ENCODE assay signal across 21 cellular contexts in the genomic region with DNA sequence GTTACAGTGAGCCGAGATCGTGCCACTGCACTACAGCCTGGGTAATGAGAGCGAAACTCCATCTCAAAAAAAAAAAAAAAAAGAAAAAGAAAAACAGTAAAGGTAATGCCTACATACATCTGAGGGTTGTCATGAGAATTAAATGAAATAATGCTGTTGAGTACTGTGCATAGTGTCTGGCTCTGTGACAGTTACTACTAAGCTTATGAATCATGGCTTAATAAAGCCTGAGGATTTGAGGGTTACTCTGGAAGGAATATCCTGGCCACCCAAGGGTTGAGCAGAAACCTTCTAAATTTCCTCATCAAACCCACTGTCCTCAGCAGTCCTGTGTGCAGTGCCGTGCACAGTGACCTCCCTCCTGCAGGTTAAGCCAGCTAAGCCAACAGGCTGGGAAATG. TPM values are rescaled to one million over a fixed set of nuclear protein-coding genes. Genes with fewer than 3 reads are reported as not detected.
DNase-seq lines count a peak whose midpoint lies in the region; TF ChIP-seq lines count a peak whose summit lies in the region.
"Had no signal": no experiment of that assay in that cellular context is flagged by ENCODE, and none has a peak within 500 bp of the region (broad histone marks: within the 10 kb centered on the region; RNA-seq: fewer than 3 reads in every experiment).

No MANE protein-coding gene starts in this region.

- peak overlapping the region; percentile 30 for H2BK15ac ChIP-seq in neuronal stem cell (ENCODE audit: low read length)

- H3K4me3 Mint-ChIP-seq in activated CD4-positive, alpha-beta memory T cell treated with anti-CD3 and anti-CD28 coated beads for 36 hours, result no peak overlapping the region
- H3K4me3 Mint-ChIP-seq: CD4-positive, alpha-beta memory T cell had no signal

- no peak overlapping the region for H3K4me3 ChIP-seq in AG10803 (ENCODE audit: low read length)
- H3K4me3 ChIP-seq in epithelial cell of esophagus (ENCODE audit: low read length), result no peak overlapping the region
- no peak overlapping the region for H3K4me3 ChIP-seq in neuronal stem cell (ENCODE audit: low read length in 2 of 2)
- H3K4me3 ChIP-seq in Peyer's patch, result no peak overlapping the region
- H3K4me3 ChIP-seq: BLaER1 treated with 17β-estradiol and CSF1 and Interleukin-3, amounts not matched to agents 10 nM and 100 nM had no signal

- H3K27me3 Mint-ChIP-seq in activated CD4-positive, alpha-beta memory T cell treated with anti-CD3 and anti-CD28 coated beads for 36 hours, result peaks cover 7% of the 10 kb centered on the region

- H3K4me1 Mint-ChIP-seq in activated CD4-positive, alpha-beta memory T cell treated with anti-CD3 and anti-CD28 coated beads for 36 hours (ENCODE audit: low read depth), result no peaks in the 10 kb centered on the region

- no peak overlapping the region for H2AK5ac ChIP-seq in neuronal stem cell (ENCODE audit: low read depth, low read length)

- no peak overlapping the region for H2BK12ac ChIP-seq in neuronal stem cell (ENCODE audit: low read length)

- intact Hi-C loops in activated CD4-positive, alpha-beta memory T cell treated with anti-CD3 and anti-CD28 coated beads for 36 hours (cut with micrococcal nuclease), result no loop called here

- peaks cover 9 to 22% of the 10 kb centered on the region in 2 donors for H3K4me1 ChIP-seq in neuronal stem cell (ENCODE audit: control insufficient read depth in 2 of 2, insufficient read depth in 1 of 2, low read depth in 1 of 2, low read length in 2 of 2)
- H3K4me1 ChIP-seq in Peyer's patch, result no peaks in the 10 kb centered on the region
- H3K4me1 ChIP-seq: Caco-2 had no signal

- no peak overlapping the region for H3K18ac ChIP-seq in neuronal stem cell (ENCODE audit: low read length)

- peak; percentile 4 for DNase-seq in AG10803 (ENCODE audit: low read depth)
- DNase-seq in MV-4-11 (lab: John Stamatoyannopoulos, UW), result peak; percentile 59
- DNase-seq in epithelial cell of esophagus (ENCODE audit: low read depth), result peak; percentile 26
- DNase-seq in neuronal stem cell (ENCODE audit: low spot score), result no peak
- no peak for DNase-seq in activated naive CD4-positive, alpha-beta T cell treated with anti-CD3 and anti-CD28 coated beads, Interleukin-2, amount 50 U/mL, for 16 hours
- DNase-seq in activated CD4-positive, alpha-beta memory T cell treated with anti-CD3 and anti-CD28 coated beads for 36 hours, result no peak
- no peak for DNase-seq in Peyer's patch
- DNase-seq in stimulated activated naive CD4-positive, alpha-beta T cell (lab: John Stamatoyannopoulos, UW), result no peak
- DNase-seq: ACHN; Caco-2; CD4-positive, alpha-beta memory T cell; DND-41; Karpas-422; NCI-H187 treated with DMSO at 0.1 percent for 48 hours; NCI-H2107; NCI-H446 treated with DMSO at 0.1 percent for 48 hours; NCI-H526 treated with DMSO at 0.1 percent for 48 hours; OCI-M1; Right ventricle myocardium superior had no signal

- H3K27ac ChIP-seq in neuronal stem cell (replicated peaks; ENCODE audit: low read length) (no peak overlapping the region), Peyer's patch (no peak overlapping the region)
- H3K27ac ChIP-seq: 22Rv1; BLaER1 treated with 17β-estradiol and CSF1 and Interleukin-3, amounts not matched to agents 10 nM and 100 nM had no signal

- no peak overlapping the region for H2BK5ac ChIP-seq in neuronal stem cell (ENCODE audit: low read length)

- no peaks in the 10 kb centered on the region for H3K36me3 Mint-ChIP-seq in activated CD4-positive, alpha-beta memory T cell treated with anti-CD3 and anti-CD28 coated beads for 36 hours
- H3K36me3 Mint-ChIP-seq: CD4-positive, alpha-beta memory T cell had no signal

- H3K9ac ChIP-seq in neuronal stem cell (ENCODE audit: low read depth, low read length, poor library complexity), result no peak overlapping the region
- H3K9ac ChIP-seq: BLaER1 treated with 17β-estradiol and CSF1 and Interleukin-3, amounts not matched to agents 10 nM and 100 nM had no signal

- no peak overlapping the region for H3K4ac ChIP-seq in neuronal stem cell (ENCODE audit: low read length)

- CTCF ChIA-PET in activated CD4-positive, alpha-beta memory T cell treated with anti-CD3 and anti-CD28 coated beads for 36 hours (lab: Charles Lee), result no interaction called here

- no peaks in the 10 kb centered on the region for H3K9me3 Mint-ChIP-seq in activated CD4-positive, alpha-beta memory T cell treated with anti-CD3 and anti-CD28 coated beads for 36 hours
- H3K9me3 Mint-ChIP-seq: CD4-positive, alpha-beta memory T cell had no signal

- H2AFZ ChIP-seq in neuronal stem cell (ENCODE audit: low read length), result no peak overlapping the region

- WGBS in neuronal stem cell (ENCODE audit: extremely low coverage in 2 of 2, insufficient read length in 2 of 2, insufficient replicate concordance in 1 of 2), 2 donors, result no CpG with 5 or more reads among the region's 4 CpGs

- no peak for TF ChIP-seq POLR2A in Peyer's patch (IDR thresholded peaks at IDR 0.05)

- no peaks in the 10 kb centered on the region for H3K9me3 ChIP-seq in neuronal stem cell (replicated peaks in 1 of 2; ENCODE audit: control insufficient read depth in 2 of 2, insufficient read depth in 1 of 2, low read depth in 1 of 2, low read length in 2 of 2)
- H3K9me3 ChIP-seq in Peyer's patch, result no peaks in the 10 kb centered on the region
- H3K9me3 ChIP-seq: BLaER1 treated with 17β-estradiol and CSF1 and Interleukin-3, amounts not matched to agents 10 nM and 100 nM; Caco-2 had no signal

- POLR2A ChIA-PET in activated CD4-positive, alpha-beta memory T cell treated with anti-CD3 and anti-CD28 coated beads for 36 hours (lab: Charles Lee), result no interaction called here

- no peaks in the 10 kb centered on the region for H3K27me3 ChIP-seq in neuronal stem cell (ENCODE audit: control insufficient read depth in 3 of 3, insufficient read depth in 3 of 3, low read depth in 1 of 3, low read length in 3 of 3)
- H3K27me3 ChIP-seq in Peyer's patch, result no peaks in the 10 kb centered on the region
- H3K27me3 ChIP-seq: BLaER1 treated with 17β-estradiol and CSF1 and Interleukin-3, amounts not matched to agents 10 nM and 100 nM had no signal

- H3K36me3 ChIP-seq in neuronal stem cell (replicated peaks in 1 of 2; ENCODE audit: control insufficient read depth in 2 of 2, insufficient read depth in 2 of 2, low read length in 2 of 2), result no peaks in the 10 kb centered on the region
- H3K36me3 ChIP-seq in Peyer's patch, result no peaks in the 10 kb centered on the region
- H3K36me3 ChIP-seq: BLaER1 treated with 17β-estradiol and CSF1 and Interleukin-3, amounts not matched to agents 10 nM and 100 nM had no signal

- H3K27ac Mint-ChIP-seq in activated CD4-positive, alpha-beta memory T cell treated with anti-CD3 and anti-CD28 coated beads for 36 hours, result no peak overlapping the region
- H3K27ac Mint-ChIP-seq: CD4-positive, alpha-beta memory T cell had no signal

- no peaks in the 10 kb centered on the region for H3K79me1 ChIP-seq in neuronal stem cell (ENCODE audit: low read depth, low read length)

- H3K23ac ChIP-seq in neuronal stem cell (ENCODE audit: low read depth, low read length, poor library complexity), result no peak overlapping the region

- no peak overlapping the region for H4K8ac ChIP-seq in neuronal stem cell (ENCODE audit: low read depth, low read length)

- H3K4me2 ChIP-seq in neuronal stem cell (ENCODE audit: insufficient read depth, low read length, poor library complexity, severe bottlenecking), result no peak overlapping the region
- H3K4me2 ChIP-seq: BLaER1 treated with 17β-estradiol and CSF1 and Interleukin-3, amounts not matched to agents 10 nM and 100 nM had no signal

- no peak overlapping the region for H2BK120ac ChIP-seq in neuronal stem cell (ENCODE audit: low read depth, low read length)

- no peak for TF ChIP-seq CTCF in AG10803 (conservative IDR thresholded peaks at IDR 0.05; ENCODE audit: low read length)
- no peak for TF ChIP-seq CTCF in epithelial cell of esophagus (IDR thresholded peaks at IDR 0.05; ENCODE audit: insufficient read depth, low read depth, low read length, missing control alignments)
- no peak for TF ChIP-seq CTCF in Peyer's patch (IDR thresholded peaks at IDR 0.05)

- no peak overlapping the region for H4K91ac ChIP-seq in neuronal stem cell (ENCODE audit: low read depth, low read length, poor library complexity)

- no peak overlapping the region for H3K14ac ChIP-seq in neuronal stem cell (ENCODE audit: low read length)

RNA-seq across cellular contexts. Expression of gene ELP6, which starts 26.8 kb away (rescaled TPM):
- polyA plus RNA-seq in neuronal stem cell (2013, experiment 1 of 2), result 29.8 TPM
- 29.9 TPM for polyA plus RNA-seq in neuronal stem cell (2013, experiment 2 of 2)
- 10 to 100 TPM; 32.7 to 32.8 TPM for total RNA-seq in activated CD4-positive, alpha-beta memory T cell treated with anti-CD3 and anti-CD28 coated beads for 36 hours
- total RNA-seq in Peyer's patch, result 10 to 100 TPM in 2 of 4 donors, 1 to 10 TPM in 2; 8.3 to 25.9 (median 13.4) TPM

RNA-seq across cellular contexts. Expression of gene CSPG5, which starts 38.4 kb away (rescaled TPM):
- 9.8 TPM for polyA plus RNA-seq in neuronal stem cell (2013, experiment 1 of 2)
- polyA plus RNA-seq in neuronal stem cell (2013, experiment 2 of 2), result 10.1 TPM
- under 1 TPM; 0.29 to 0.41 TPM for total RNA-seq in activated CD4-positive, alpha-beta memory T cell treated with anti-CD3 and anti-CD28 coated beads for 36 hours
- 1 to 10 TPM in 2 of 4 donors, not detected in 2; 1.3 to 1.7 TPM for total RNA-seq in Peyer's patch
- polyA plus RNA-seq: CD4-positive, alpha-beta memory T cell had no signal

Comparison
In these comparisons a context has a peak if more than half of its experiments do, and no peak if none do; other contexts are left out.
1. DNase-seq: peak in AG10803 (single experiment), MV-4-11 (single experiment) and epithelial cell of esophagus (single experiment); none in neuronal stem cell (single experiment), activated naive CD4-positive, alpha-beta T cell treated with anti-CD3 and anti-CD28 coated beads, Interleukin-2, amount 50 U/mL, for 16 hours (single experiment), activated CD4-positive, alpha-beta memory T cell treated with anti-CD3 and anti-CD28 coated beads for 36 hours (single experiment), Peyer's patch (0 of 3) and stimulated activated naive CD4-positive, alpha-beta T cell (0 of 6).